In genomic region chr7:98357751-98358161, GRCh38 we compare ENCODE assay signal across 14 cellular contexts. TPM values are rescaled to one million over a fixed set of nuclear protein-coding genes. Genes with fewer than 3 reads are reported as not detected.
DNase-seq lines count a peak whose midpoint lies in the region; ATAC-seq and TF ChIP-seq lines count a peak whose summit lies in the region.
"Had no signal": no experiment of that assay in that cellular context is flagged by ENCODE, and none has a peak within 500 bp of the region (broad histone marks: within the 10 kb centered on the region; RNA-seq: fewer than 3 reads in every experiment).

No MANE protein-coding gene starts in this region.

- intact Hi-C loops in posterior cingulate gyrus (cut with DNase I): no loop called here

- H3K36me3 ChIP-seq in lung (ENCODE audit: control insufficient read depth in 2 of 2, insufficient read depth in 2 of 2, low read length in 2 of 2): no peaks in the 10 kb centered on the region

- no peak for TF ChIP-seq CTCF in lung (IDR thresholded peaks at IDR 0.05; ENCODE audit: control extremely low read depth, extremely low read depth)

- no peaks in the 10 kb centered on the region for H3K27me3 ChIP-seq in lung (ENCODE audit: control insufficient read depth, insufficient read depth)
- H3K27me3 ChIP-seq: dorsolateral prefrontal cortex had no signal

- ATAC-seq in lung (ENCODE audit: insufficient read depth, low FRiP score) (peak; percentile 31), GM18519 (IDR thresholded peaks at IDR 0.05; ENCODE audit: low FRiP score, unreplicated experiment) (no peak)

- H3K4me1 ChIP-seq in lung (ENCODE audit: control insufficient read depth in 2 of 2, insufficient read depth in 2 of 2, low read length in 2 of 2): peaks cover 0 to 2% of the 10 kb centered on the region in 2 donors

- H3K9me3 ChIP-seq in lung (ENCODE audit: control insufficient read depth in 2 of 2, insufficient read depth in 1 of 2, low read length in 1 of 2): no peaks in the 10 kb centered on the region

- H3K27ac ChIP-seq in lung (ENCODE audit: low read depth in 1 of 2, low read length in 1 of 2): peak overlapping the region in 1 of 2 donors; percentile 52
- H3K27ac ChIP-seq: dorsolateral prefrontal cortex, SK-N-MC had no signal

- DNase-seq in Caki2 (ENCODE audit: low read depth): peak; percentile 68
- DNase-seq in NCI-H69 (lab: John Stamatoyannopoulos, UW): peak; percentile 31
- DNase-seq in dermis blood vessel endothelial cell: peak; percentile 64
- DNase-seq in lung (ENCODE audit: low spot score): peak; percentile 52
- DNase-seq in RKO (ENCODE audit: low spot score): no peak
- DNase-seq in posterior cingulate gyrus: no peak
- no peak for DNase-seq in erythroblast (lab: John Stamatoyannopoulos, UW)
- DNase-seq: activated naive CD4-positive, alpha-beta T cell treated with anti-CD3 and anti-CD28 coated beads, Interleukin-2, amount 10 ng/mL, durations not matched to agents 7 days and 5 days; dorsolateral prefrontal cortex; GDM1; nephron progenitor cell; stimulated activated naive CD4-positive, alpha-beta T cell had no signal

- no peak overlapping the region for H3K4me3 ChIP-seq in lung
- H3K4me3 ChIP-seq: dorsolateral prefrontal cortex, SK-N-MC had no signal

- WGBS in lung, 2 donors: 46 to 72% methylated on average over 7 of the region's 7 CpGs

- no peak for TF ChIP-seq POLR2A in erythroblast (IDR thresholded peaks at IDR 0.05; ENCODE audit: low read length)

- in situ Hi-C loops in Caki2 (cut with HindIII; ENCODE audit: low pct_unique_long_range_greater_than_20kb, low sequenced_read_pairs): no loop called here

RNA-seq across cellular contexts. Expression of gene BAIAP2L1, which starts 43.1 kb away (rescaled TPM):
- 14.5 and 21.4 TPM in 2 replicates for total RNA-seq in Caki2 (2014; rRNA removed; shearing (Covaris generic); ENCODE audit: low replicate concordance)
- total RNA-seq in dermis blood vessel endothelial cell: 0.84 and 1.4 TPM in 2 replicates
- total RNA-seq in lung: 10 to 100 TPM; 24.7 to 29.2 TPM
- 10 to 100 TPM; 12.5 to 15.1 TPM for polyA plus RNA-seq in lung

Comparison
In these comparisons a context has a peak if more than half of its experiments do, and no peak if none do; other contexts are left out.
1. DNase-seq: peak in Caki2 (single experiment), NCI-H69 (single experiment), dermis blood vessel endothelial cell (single experiment) and lung (single experiment); none in RKO (single experiment), posterior cingulate gyrus (0 of 10) and erythroblast (0 of 2).